ENCODE assay signal across 6 cellular contexts in the genomic region with DNA sequence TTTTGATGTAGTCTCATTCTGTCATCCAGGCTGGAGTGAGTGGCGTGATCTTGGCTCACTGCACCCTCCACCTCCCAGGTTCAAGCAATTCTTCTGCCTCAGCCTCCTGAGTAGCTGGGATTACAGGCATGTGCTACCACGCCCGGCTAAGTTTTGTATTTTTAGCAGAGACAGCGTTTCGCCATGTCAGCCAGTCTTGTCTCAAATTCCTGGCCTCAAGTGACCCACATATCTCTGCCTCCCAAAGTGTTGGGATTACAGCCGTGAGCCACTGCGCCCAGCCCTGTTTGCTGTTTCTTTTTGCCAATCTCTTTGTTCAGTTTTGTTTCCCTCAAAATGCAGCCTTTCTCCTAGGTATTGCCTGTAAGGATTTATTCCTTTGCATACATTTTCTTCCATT.
DNase-seq lines count a peak whose midpoint lies in the region; ATAC-seq and TF ChIP-seq lines count a peak whose summit lies in the region.
"Not testable (repeated sequence)": the region's sequence is repeated elsewhere in the genome, so short reads cannot be mapped to it uniquely, and the experiment has no call there.

No MANE protein-coding gene starts in this region.

- DNase-seq in NCI-H460 (ENCODE audit: extremely low read depth, low read depth) = peak; percentile 33
- not testable (repeated sequence) for DNase-seq in Right ventricle myocardium superior, left ventricle myocardium superior
- DNase-seq in heart right ventricle = peak; percentile 8 to 11
- DNase-seq in posterior vena cava (ENCODE audit: low spot score) = peak; percentile 44
- peak; percentile 3 to 15 for DNase-seq in thyroid gland

- not testable (repeated sequence) for TF ChIP-seq POLR2A in thyroid gland (IDR thresholded peaks at IDR 0.05)

- H3K4me1 ChIP-seq in heart right ventricle = peaks cover 0 to 12% (median 0%) of the 10 kb centered on the region in 9 donors
- not testable (repeated sequence) for H3K4me1 ChIP-seq in thyroid gland

- not testable (repeated sequence) for H3K9me3 ChIP-seq in heart right ventricle, thyroid gland

- intact Hi-C loops in Right ventricle myocardium superior (cut with DNase I) (loop anchor here (5.0 kb wide), 1 partner anchor 349 kb away; no protein-coding TSS in a partner anchor), heart right ventricle (cut with DNase I) (loop anchor here in 4 of 10 donors (5.0 to 10.0 kb wide), 4 partner anchors 332 to 352 kb away; no protein-coding TSS in a partner anchor)
- intact Hi-C loops in left ventricle myocardium superior (cut with micrococcal nuclease); posterior vena cava (cut with DNase I); thyroid gland (cut with DNase I): not testable (repeated sequence)

- WGBS in heart right ventricle, 2 donors = 27 to 35% methylated on average over 7 of the region's 7 CpGs
- WGBS in thyroid gland, 2 donors = 36 to 48% methylated on average over 7 of the region's 7 CpGs

- H3K36me3 ChIP-seq in heart right ventricle, thyroid gland: not testable (repeated sequence)

- ATAC-seq in Right ventricle myocardium superior (ENCODE audit: poor library complexity) (peak; percentile 87), heart right ventricle (peak; percentile 23 to 85 (median 70)), left ventricle myocardium superior (peak; percentile 87)

- not testable (repeated sequence) for H3K27me3 ChIP-seq in heart right ventricle, thyroid gland

- not testable (repeated sequence) for H3K4me3 ChIP-seq in heart right ventricle; thyroid gland (replicated peaks in 1 of 3)

- not testable (repeated sequence) for TF ChIP-seq CTCF in heart right ventricle (IDR thresholded peaks at IDR 0.05); thyroid gland (IDR thresholded peaks at IDR 0.05)

- peak overlapping the region in 1 of 10 donors; percentile 11 for H3K27ac ChIP-seq in heart right ventricle
- not testable (repeated sequence) for H3K27ac ChIP-seq in thyroid gland
